8 cellular contexts compared by ENCODE assay signal in the genomic region with DNA sequence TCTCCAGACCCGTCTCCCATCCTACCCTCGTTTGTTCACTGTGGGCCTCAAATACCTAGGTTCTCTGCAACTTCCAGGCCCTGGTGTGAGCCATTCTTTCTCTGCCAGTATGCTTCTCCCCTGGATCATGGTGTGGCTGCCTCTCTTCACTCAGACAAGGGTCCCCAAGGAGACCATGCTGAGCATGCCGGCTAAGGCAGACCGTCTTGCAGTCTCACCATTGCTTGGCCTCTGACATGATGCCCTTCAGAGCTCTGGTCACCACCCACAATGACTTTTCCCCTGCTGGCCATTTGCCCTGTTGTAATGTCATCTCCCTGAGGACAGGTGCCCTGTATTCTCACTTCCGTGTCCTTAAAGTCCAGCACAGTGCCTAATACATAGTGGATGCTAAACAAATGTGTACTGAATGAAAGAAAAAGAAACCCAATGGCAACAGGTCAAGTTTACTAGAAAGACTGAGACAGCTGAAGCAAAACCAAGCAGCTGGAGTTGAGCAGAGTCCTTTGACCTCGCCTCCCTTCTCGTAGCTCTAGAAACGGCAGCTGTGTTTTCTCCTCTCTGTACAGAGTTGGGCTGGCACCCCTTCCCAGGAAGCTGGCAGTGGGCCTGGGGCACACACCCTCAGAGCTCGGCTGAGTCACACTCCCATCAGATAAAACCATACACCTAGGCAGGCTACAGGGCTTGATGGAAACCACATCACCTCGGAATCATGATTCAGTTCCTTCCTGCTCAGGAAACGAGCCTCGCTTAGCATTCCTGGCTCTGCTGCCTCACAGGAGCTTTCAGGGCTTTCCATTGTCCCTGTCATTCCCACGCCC. TPM values are rescaled to one million over a fixed set of nuclear protein-coding genes. Genes with fewer than 3 reads are reported as not detected.
DNase-seq lines count a peak whose midpoint lies in the region; ATAC-seq and TF ChIP-seq lines count a peak whose summit lies in the region.

No MANE protein-coding gene starts in this region.

- intact Hi-C loops in lower lobe of right lung (cut with DNase I) = no loop called here

- in situ Hi-C loops in GM13976 (cut with MboI; ENCODE audit: low sequenced_read_pairs, unreplicated experiment) = no loop called here

- H3K36me3 ChIP-seq in lower lobe of right lung = peaks cover 43% of the 10 kb centered on the region

- peaks cover 59% of the 10 kb centered on the region for H3K4me1 ChIP-seq in lower lobe of right lung

- H3K9me3 ChIP-seq in lower lobe of right lung = no peaks in the 10 kb centered on the region

- peak; percentile 86 to 89 for ATAC-seq in lower lobe of right lung

- TF ChIP-seq CTCF in lower lobe of right lung (IDR thresholded peaks at IDR 0.05) (no peak), GM13976 (IDR thresholded peaks at IDR 0.05; ENCODE audit: borderline replicate concordance, control extremely low read depth, extremely low read depth, insufficient read depth, missing control alignments) (no peak)

- DNase-seq in HPDE6-E6E7 (ENCODE audit: extremely low spot score) (peak; percentile 76), T-helper 9 cell (peak; percentile 57), lower lobe of right lung (peak; percentile 81), substantia nigra (lab: John Stamatoyannopoulos, UW) (peak in 1 of 49 donors; percentile 52), GM13976 (ENCODE audit: low spot score) (no peak), NCI-H1694 treated with DMSO at 0.1 percent for 48 hours (lab: John Stamatoyannopoulos, UW) (no peak), MV-4-11 (lab: John Stamatoyannopoulos, UW) (no peak)
- DNase-seq in central memory CD4-positive, alpha-beta T cell = peak; percentile 54

- H3K27ac ChIP-seq in lower lobe of right lung (peak overlapping the region; percentile 81), substantia nigra (ENCODE audit: low read depth, low read length, poor library complexity, severe bottlenecking) (peak overlapping the region; percentile 2)

- H3K4me3 ChIP-seq in lower lobe of right lung = no peak overlapping the region

- no peaks in the 10 kb centered on the region for H3K27me3 ChIP-seq in lower lobe of right lung (ENCODE audit: low read depth)

RNA-seq across cellular contexts. Expression of a gene that starts 8.6 kb away (rescaled TPM):
- total RNA-seq in lower lobe of right lung = 1.0 TPM

RNA-seq across cellular contexts. Expression of a gene that starts 18.8 kb away (rescaled TPM):
- total RNA-seq in lower lobe of right lung = 103 TPM

RNA-seq across cellular contexts. Expression of a gene that starts 22.2 kb away (rescaled TPM):
- 62.2 TPM for total RNA-seq in lower lobe of right lung

RNA-seq across cellular contexts. Expression of a gene that starts 28.8 kb away (rescaled TPM):
- total RNA-seq in lower lobe of right lung = 53.4 TPM

Comparison
In these comparisons a context has a peak if more than half of its experiments do, and no peak if none do; other contexts are left out.
1. DNase-seq: peak in HPDE6-E6E7 (single experiment), T-helper 9 cell (single experiment), central memory CD4-positive, alpha-beta T cell (single experiment) and lower lobe of right lung (single experiment); none in GM13976 (single experiment), NCI-H1694 treated with DMSO at 0.1 percent for 48 hours (single experiment) and MV-4-11 (single experiment).